ENCODE assay signal across 35 cellular contexts in the genomic region with DNA sequence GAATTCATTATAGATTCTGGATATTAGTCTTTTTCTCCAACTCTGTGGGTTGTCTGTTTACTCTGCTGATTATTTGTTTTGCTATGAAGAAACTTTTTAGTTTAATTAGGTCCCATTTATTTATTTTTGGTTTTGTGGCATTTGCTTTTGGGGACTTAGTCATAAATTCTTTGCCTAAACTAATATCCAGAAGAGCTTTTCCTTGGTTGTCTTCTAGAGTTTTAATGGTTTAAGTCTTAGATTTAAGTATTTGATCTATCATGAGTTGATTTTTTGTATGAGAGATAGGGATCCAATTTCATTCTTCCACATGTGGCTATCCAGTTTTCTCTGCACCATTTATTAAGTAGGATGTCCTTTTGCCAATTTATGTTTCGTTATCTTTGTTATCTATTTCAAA.
DNase-seq lines count a peak whose midpoint lies in the region; ATAC-seq, FAIRE-seq and TF ChIP-seq lines count a peak whose summit lies in the region.
"Had no signal": no experiment of that assay in that cellular context is flagged by ENCODE, and none has a peak within 500 bp of the region (broad histone marks: within the 10 kb centered on the region; RNA-seq: fewer than 3 reads in every experiment).

No MANE protein-coding gene starts in this region.

- H3K27ac ChIP-seq in HepG2 (ENCODE audit: extremely low read length, insufficient read depth, low read length), result no peak overlapping the region
- no peak overlapping the region for H3K27ac ChIP-seq in right lobe of liver
- peak overlapping the region; percentile 54 for H3K27ac ChIP-seq in PC-3 (ENCODE audit: low read length)
- H3K27ac ChIP-seq: 22Rv1; A549; BLaER1; BLaER1 treated with 17β-estradiol and CSF1 and Interleukin-3, amounts not matched to agents 10 nM and 100 nM; C4-2B had no signal

- peak; percentile 30 for DNase-seq in DMS79 (lab: John Stamatoyannopoulos, UW)
- no peak for DNase-seq in DMS79 treated with DMSO at 0.1 percent for 48 hours (lab: John Stamatoyannopoulos, UW)
- DNase-seq in HepG2 (ENCODE audit: low spot score), result no peak
- no peak for DNase-seq in right lobe of liver
- peak; percentile 9 for DNase-seq in M059J (ENCODE audit: low read depth)
- peak; percentile 80 for DNase-seq in PC-3
- no peak for DNase-seq in NCI-H2171 treated with DMSO at 0.1 percent for 48 hours (lab: John Stamatoyannopoulos, UW)
- no peak for DNase-seq in type B pancreatic cell (ENCODE audit: extremely low spot score, unreplicated experiment)
- DNase-seq: 8988T; ACHN; AML-193; BE2C; C1 segment of cervical spinal cord; Caco-2; Calu3; CD4-positive, alpha-beta memory T cell; CD4-positive, alpha-beta T cell; CD4-positive, CD25-positive, alpha-beta regulatory T cell; CD8-positive, alpha-beta memory T cell; CD8-positive, alpha-beta T cell; COR-L47; DMS 273 treated with DMSO at 0.1 percent for 48 hours; DMS153; DMS53; DND-41; EL had no signal

- H2AFZ ChIP-seq in HepG2 (ENCODE audit: low read length), result no peak overlapping the region
- H2AFZ ChIP-seq in PC-3 (ENCODE audit: low read length), result no peak overlapping the region

- POLR2A ChIA-PET in HepG2 (lab: Yijun Ruan, JAX) (no interaction called here), PC-3 (lab: Charles Lee; ENCODE audit: unreplicated experiment) (no interaction called here)

- no peak overlapping the region for H3K4me3 ChIP-seq in HepG2 (replicated peaks in 1 of 3; ENCODE audit: insufficient read depth in 1 of 3, low read depth in 2 of 3, low read length in 3 of 3)
- no peak overlapping the region for H3K4me3 ChIP-seq in right lobe of liver
- no peak overlapping the region for H3K4me3 ChIP-seq in PC-3 (ENCODE audit: low read length)
- H3K4me3 ChIP-seq: A549; BLaER1; BLaER1 treated with 17β-estradiol and CSF1 and Interleukin-3, amounts not matched to agents 10 nM and 100 nM had no signal

- H3K36me3 ChIP-seq in HepG2 (replicated peaks in 1 of 2; ENCODE audit: control insufficient read depth in 1 of 2, insufficient read depth in 2 of 2, low read length in 2 of 2) (no peaks in the 10 kb centered on the region), right lobe of liver (no peaks in the 10 kb centered on the region), PC-3 (ENCODE audit: low read depth, low read length) (no peaks in the 10 kb centered on the region)
- H3K36me3 ChIP-seq: BE2C; BLaER1; BLaER1 treated with 17β-estradiol and CSF1 and Interleukin-3, amounts not matched to agents 10 nM and 100 nM had no signal

- no peaks in the 10 kb centered on the region for H3K9me2 ChIP-seq in PC-3 (replicated peaks; ENCODE audit: low read length)

- H3K27ac Mint-ChIP-seq in type B pancreatic cell, result no peak overlapping the region
- H3K27ac Mint-ChIP-seq: B cell; CD14-positive monocyte; CD4-positive, alpha-beta memory T cell; CD4-positive, alpha-beta T cell; CD4-positive, CD25-positive, alpha-beta regulatory T cell; CD8-positive, alpha-beta memory T cell; CD8-positive, alpha-beta T cell had no signal

- TF ChIP-seq EP300 in HepG2 (IDR thresholded peaks at IDR 0.05; ENCODE audit: low read depth in 2 of 2, low read length in 2 of 2) (no peak), HepG2 (CRISPR knock-in tag; IDR thresholded peaks at IDR 0.05; ENCODE audit: borderline replicate concordance) (no peak)

- H3K79me2 ChIP-seq in HepG2 (ENCODE audit: insufficient read depth, low read length) (no peaks in the 10 kb centered on the region), PC-3 (ENCODE audit: low read length) (no peaks in the 10 kb centered on the region)

- peaks cover 13% of the 10 kb centered on the region for H3K4me1 ChIP-seq in HepG2 (ENCODE audit: insufficient read depth, low read length)
- H3K4me1 ChIP-seq in right lobe of liver, result no peaks in the 10 kb centered on the region
- peaks cover 31% of the 10 kb centered on the region for H3K4me1 ChIP-seq in PC-3 (ENCODE audit: insufficient read depth, low read length)
- H3K4me1 ChIP-seq: A549; BE2C; BLaER1; BLaER1 treated with 17β-estradiol and CSF1 and Interleukin-3, amounts not matched to agents 10 nM and 100 nM; Caco-2 had no signal

- no peak overlapping the region for H3K9ac ChIP-seq in HepG2 (ENCODE audit: insufficient read depth, low read depth, low read length)
- H3K9ac ChIP-seq in PC-3 (ENCODE audit: low read length), result no peak overlapping the region
- H3K9ac ChIP-seq: BLaER1; BLaER1 treated with 17β-estradiol and CSF1 and Interleukin-3, amounts not matched to agents 10 nM and 100 nM had no signal

- no peaks in the 10 kb centered on the region for H4K20me1 ChIP-seq in HepG2 (ENCODE audit: insufficient read depth, low read length)
- no peaks in the 10 kb centered on the region for H4K20me1 ChIP-seq in PC-3 (ENCODE audit: low read length)
- H4K20me1 ChIP-seq: BLaER1; BLaER1 treated with 17β-estradiol and CSF1 and Interleukin-3, amounts not matched to agents 10 nM and 100 nM had no signal

- TF ChIP-seq POLR2A in HepG2 (IDR thresholded peaks at IDR 0.05; ENCODE audit: insufficient read depth in 1 of 2, low read depth in 2 of 2, low read length in 2 of 2), result no peak
- no peak for TF ChIP-seq POLR2A in right lobe of liver (IDR thresholded peaks at IDR 0.05)

- H3K9me3 Mint-ChIP-seq in type B pancreatic cell, result no peaks in the 10 kb centered on the region

- intact Hi-C loops in HepG2 (cut with micrococcal nuclease; ENCODE audit: unreplicated experiment), result no loop called here
- intact Hi-C loops in right lobe of liver (cut with DNase I), result no loop called here
- intact Hi-C loops in PC-3 (cut with micrococcal nuclease), result loop anchor here (2.0 kb wide), 2 partner anchors 49 to 105 kb away; no protein-coding TSS in a partner anchor

- H3K4me3 Mint-ChIP-seq in type B pancreatic cell, result no peak overlapping the region
- H3K4me3 Mint-ChIP-seq: B cell; CD14-positive monocyte; CD4-positive, alpha-beta memory T cell; CD4-positive, alpha-beta T cell; CD4-positive, CD25-positive, alpha-beta regulatory T cell; CD8-positive, alpha-beta memory T cell; CD8-positive, alpha-beta T cell had no signal

- no peaks in the 10 kb centered on the region for H3K36me3 Mint-ChIP-seq in type B pancreatic cell
- H3K36me3 Mint-ChIP-seq: CD14-positive monocyte; CD4-positive, alpha-beta memory T cell; CD4-positive, CD25-positive, alpha-beta regulatory T cell; CD8-positive, alpha-beta memory T cell; CD8-positive, alpha-beta T cell had no signal

- BruUV-seq in HepG2 (replicated peaks; lab: Mats Ljungman, UMichigan) (no TSS peak), PC-3 (replicated peaks; lab: Mats Ljungman, UMichigan) (no TSS peak)

- no peak overlapping the region for H3K4me2 ChIP-seq in HepG2 (ENCODE audit: low read depth, low read length)
- peak overlapping the region; percentile 30; the same call in 1 of the 2 replicates for H3K4me2 ChIP-seq in PC-3 (ENCODE audit: low read length)
- H3K4me2 ChIP-seq: A549; BLaER1; BLaER1 treated with 17β-estradiol and CSF1 and Interleukin-3, amounts not matched to agents 10 nM and 100 nM had no signal

- no peak for FAIRE-seq in HepG2 (lab: Jason Lieb, UNC)
- FAIRE-seq: A204.1, A549, D721Med had no signal

- TF ChIP-seq CTCF in HepG2 (CRISPR knock-in tag; IDR thresholded peaks at IDR 0.05) (no peak), right lobe of liver (IDR thresholded peaks at IDR 0.05) (no peak), PC-3 (conservative IDR thresholded peaks at IDR 0.05; ENCODE audit: low read depth, low read length) (no peak), type B pancreatic cell (conservative IDR thresholded peaks at IDR 0.05) (no peak)

- no peaks in the 10 kb centered on the region for H3K4me1 Mint-ChIP-seq in type B pancreatic cell (ENCODE audit: unreplicated experiment)
- H3K4me1 Mint-ChIP-seq: CD14-positive monocyte; CD4-positive, alpha-beta memory T cell; CD4-positive, CD25-positive, alpha-beta regulatory T cell; CD8-positive, alpha-beta memory T cell had no signal

- no peak for TF ChIP-seq RAD21 in HepG2 (CRISPR knock-in tag; IDR thresholded peaks at IDR 0.05)

- H3F3A ChIP-seq in PC-3 (ENCODE audit: low read length, unreplicated experiment), result no peaks in the 10 kb centered on the region

- in situ Hi-C loops in HepG2 (cut with HindIII; ENCODE audit: extremely low pct_ligation_motif_present, low pct_unique_long_range_greater_than_20kb), result no loop called here

- ATAC-seq in HepG2 (no peak), right lobe of liver (no peak), PC-3 (peak; percentile 78)
- ATAC-seq: A549; CD8-positive, alpha-beta T cell had no signal

- H3K27me3 ChIP-seq in HepG2 (ENCODE audit: control insufficient read depth in 1 of 2, insufficient read depth in 2 of 2, low read length in 2 of 2) (no peaks in the 10 kb centered on the region), right lobe of liver (no peaks in the 10 kb centered on the region), PC-3 (ENCODE audit: low read length) (no peaks in the 10 kb centered on the region)
- H3K27me3 ChIP-seq: BE2C; BLaER1; BLaER1 treated with 17β-estradiol and CSF1 and Interleukin-3, amounts not matched to agents 10 nM and 100 nM had no signal

- CTCF ChIA-PET in HepG2 (lab: Yijun Ruan, JAX; ENCODE audit: low intra/inter-chr PET ratio, low total read pairs) (no interaction called here), PC-3 (lab: Charles Lee) (no interaction called here)

- H3K9me3 ChIP-seq in HepG2 (ENCODE audit: low read length) (peaks cover 31% of the 10 kb centered on the region), right lobe of liver (no peaks in the 10 kb centered on the region), PC-3 (ENCODE audit: low read length) (no peaks in the 10 kb centered on the region)
- H3K9me3 ChIP-seq: A549; BE2C; BLaER1; BLaER1 treated with 17β-estradiol and CSF1 and Interleukin-3, amounts not matched to agents 10 nM and 100 nM; Caco-2 had no signal

- WGBS in HepG2 (ENCODE audit: low lambda C conversion rate), result 47% methylated on average over 1 of the region's 1 CpG
- WGBS in right lobe of liver (ENCODE audit: insufficient coverage, low coverage, low lambda C conversion rate, missing lambda C conversion rate), result 70% methylated on average over 1 of the region's 1 CpG

- H3K27me3 Mint-ChIP-seq in type B pancreatic cell, result no peaks in the 10 kb centered on the region
- H3K27me3 Mint-ChIP-seq: B cell; CD4-positive, alpha-beta memory T cell; CD4-positive, alpha-beta T cell; CD4-positive, CD25-positive, alpha-beta regulatory T cell; CD8-positive, alpha-beta memory T cell had no signal

TF ChIP-seq in HepG2, 621 proteins besides CTCF, POLR2A, EP300 and RAD21 (continues in another document):
- TF ChIP-seq, protein P1, sequence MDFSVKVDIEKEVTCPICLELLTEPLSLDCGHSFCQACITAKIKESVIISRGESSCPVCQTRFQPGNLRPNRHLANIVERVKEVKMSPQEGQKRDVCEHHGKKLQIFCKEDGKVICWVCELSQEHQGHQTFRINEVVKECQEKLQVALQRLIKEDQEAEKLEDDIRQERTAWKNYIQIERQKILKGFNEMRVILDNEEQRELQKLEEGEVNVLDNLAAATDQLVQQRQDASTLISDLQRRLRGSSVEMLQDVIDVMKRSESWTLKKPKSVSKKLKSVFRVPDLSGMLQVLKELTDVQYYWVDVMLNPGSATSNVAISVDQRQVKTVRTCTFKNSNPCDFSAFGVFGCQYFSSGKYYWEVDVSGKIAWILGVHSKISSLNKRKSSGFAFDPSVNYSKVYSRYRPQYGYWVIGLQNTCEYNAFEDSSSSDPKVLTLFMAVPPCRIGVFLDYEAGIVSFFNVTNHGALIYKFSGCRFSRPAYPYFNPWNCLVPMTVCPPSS (IDR thresholded peaks at IDR 0.05), result peak; percentile 29; the same call in 1 of the 2 replicates

Comparison
In these comparisons a context has a peak if more than half of its experiments do, and no peak if none do; other contexts are left out.
1. DNase-seq: peak in DMS79 (single experiment), M059J (single experiment) and PC-3 (single experiment); none in DMS79 treated with DMSO at 0.1 percent for 48 hours (single experiment), HepG2 (single experiment), right lobe of liver (0 of 3), NCI-H2171 treated with DMSO at 0.1 percent for 48 hours (single experiment) and type B pancreatic cell (single experiment).